In the genomic region with DNA sequence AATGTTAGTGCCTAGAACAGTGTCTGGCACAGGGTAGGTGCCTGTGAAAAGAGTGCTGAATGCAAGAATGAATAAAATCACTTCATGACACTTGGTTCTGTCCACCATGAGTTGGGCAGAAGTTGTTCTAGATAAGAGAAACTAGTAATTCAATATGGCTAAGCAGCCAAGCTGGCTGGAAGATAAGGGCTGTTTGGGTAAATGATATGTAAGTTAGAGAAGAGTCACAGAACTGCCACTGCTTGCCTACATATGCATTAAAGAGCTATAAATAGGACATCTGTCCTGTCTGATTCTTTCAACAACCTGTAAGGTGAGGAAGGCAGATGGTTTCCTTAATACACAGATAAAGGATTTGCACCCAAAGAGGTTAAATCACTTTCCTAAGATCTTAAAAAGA, we compare ENCODE assay signal across 20 cellular contexts.
"Had no signal": no experiment of that assay in that cellular context is flagged by ENCODE, and none has a peak within 500 bp of the region (broad histone marks: within the 10 kb centered on the region; RNA-seq: fewer than 3 reads in every experiment).

No MANE protein-coding gene starts in this region.

- H3K36me3 ChIP-seq: neural progenitor cell, prostate gland had no signal

- H3K27me3 ChIP-seq: foreskin keratinocyte, neural progenitor cell, tibial artery had no signal

- FAIRE-seq: kidney had no signal

- H2AFZ ChIP-seq: neural progenitor cell had no signal

- H3K4me3 ChIP-seq: lower lobe of right lung, neural progenitor cell, prostate gland, tibial artery had no signal

- H3K4me2 ChIP-seq: neural progenitor cell had no signal

- H3K4me1 ChIP-seq: foreskin keratinocyte, neural progenitor cell, prostate gland had no signal

- ATAC-seq: activated CD4-positive, alpha-beta T cell treated with anti-CD3 and anti-CD28 coated beads for 36 hours; foreskin keratinocyte; lower lobe of right lung; naive thymus-derived CD8-positive, alpha-beta T cell; right cardiac atrium had no signal

- H3K27ac ChIP-seq: foreskin keratinocyte, lower lobe of right lung, neural progenitor cell, prostate gland, tibial artery had no signal

- H3K9me3 ChIP-seq: lower lobe of right lung, prostate gland, tibial artery had no signal

- H3K9ac ChIP-seq: neural progenitor cell had no signal

- DNase-seq: activated B cell treated with CpG ODN at 0.5 μM for 24 hours; activated CD4-positive, alpha-beta T cell treated with anti-CD3 and anti-CD28 coated beads for 36 hours; activated CD4-positive, alpha-beta T cell treated with anti-CD3 and anti-CD28 coated beads, Interleukin-2, amount 50 U/mL, for 48 hours; activated effector memory CD4-positive, alpha-beta T cell treated with Interleukin-2 at 50 U/mL for 16 hours; activated naive CD4-positive, alpha-beta T cell treated with anti-CD3 and anti-CD28 coated beads for 36 hours; activated naive CD8-positive, alpha-beta T cell treated with anti-CD3 and anti-CD28 coated beads, Interleukin-2, amount 10 ng/mL, durations not matched to agents 7 days and 5 days; activated T-cell treated with anti-CD3 and anti-CD28 coated beads, Interleukin-2, amount 50 U/mL, for 48 hours; amygdala; dermis blood vessel endothelial cell; effector CD8-positive, alpha-beta T cell; foreskin keratinocyte; kidney; lower lobe of right lung; naive thymus-derived CD8-positive, alpha-beta T cell; right cardiac atrium; stimulated activated CD4-positive, alpha-beta T cell treated with anti-CD3 and anti-CD28 coated beads, Interleukin-4, amount 100 ng/mL, for 24 hours; substantia nigra; tibial artery had no signal
